Comparison of ENCODE assay signal across 34 cellular contexts in genomic region chr13:59340581-59340980, GRCh38.
"Had no signal": no experiment of that assay in that cellular context is flagged by ENCODE, and none has a peak within 500 bp of the region (broad histone marks: within the 10 kb centered on the region; RNA-seq: fewer than 3 reads in every experiment).

No MANE protein-coding gene starts in this region.

- H3K9ac ChIP-seq: KMS-11 had no signal

- H3K9me3 ChIP-seq: MG63 had no signal

- DNase-seq: Karpas-422, Kasumi-1, KG1, MG63, MM.1S, MV-4-11, NCI-H1048, NCI-H1092, NCI-H1092 treated with DMSO at 0.1 percent for 48 hours, NCI-H1105, NCI-H1105 treated with DMSO at 0.1 percent for 48 hours, NCI-H1417, NCI-H1417 treated with DMSO at 0.1 percent for 48 hours, NCI-H1436, NCI-H1436 treated with DMSO at 0.1 percent for 48 hours, NCI-H146, NCI-H1694, NCI-H1694 treated with DMSO at 0.1 percent for 48 hours, NCI-H187, NCI-H187 treated with DMSO at 0.1 percent for 48 hours, NCI-H1930, NCI-H2029, NCI-H2029 treated with DMSO at 0.1 percent for 48 hours, NCI-H2081, NCI-H2081 treated with DMSO at 0.1 percent for 48 hours, NCI-H2107, NCI-H2171, NCI-H2171 treated with DMSO at 0.1 percent for 48 hours, NCI-H2227 treated with DMSO at 0.1 percent for 48 hours, NCI-H226, NCI-H345, NCI-H446, NCI-H446 treated with DMSO at 0.1 percent for 48 hours had no signal

- H3K36me3 ChIP-seq: MG63 had no signal

- H3K4me2 ChIP-seq: KMS-11 had no signal

- H3K27ac ChIP-seq: KMS-11 had no signal

- H3K4me3 ChIP-seq: MG63 had no signal

- H3K27me3 ChIP-seq: MG63 had no signal
